Comparison of ENCODE assay signal across 9 cellular contexts in the genomic region with DNA sequence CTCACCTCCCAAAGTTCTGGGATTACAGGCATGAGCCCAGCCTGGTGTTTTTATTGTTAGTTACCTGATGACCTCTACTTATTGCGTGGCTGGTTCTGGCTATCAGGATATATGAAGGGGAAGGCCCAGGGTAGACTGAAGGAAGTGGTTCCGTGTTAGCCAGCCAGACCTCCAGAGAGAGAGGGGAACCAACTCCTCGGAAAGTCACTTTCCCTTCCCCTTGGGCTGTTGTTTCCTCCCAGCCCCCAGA. TPM values are rescaled to one million over a fixed set of nuclear protein-coding genes. Genes with fewer than 3 reads are reported as not detected.
A peak's percentile ranks its signal among the peaks of the same experiment; 100 is the strongest.
DNase-seq lines count a peak whose midpoint lies in the region; ATAC-seq and TF ChIP-seq lines count a peak whose summit lies in the region.
"Had no signal": no experiment of that assay in that cellular context is flagged by ENCODE, and none has a peak within 500 bp of the region (broad histone marks: within the 10 kb centered on the region; RNA-seq: fewer than 3 reads in every experiment).

No MANE protein-coding gene starts in this region.

- no peak for TF ChIP-seq EP300 in stomach (IDR thresholded peaks at IDR 0.05)

- H3K9ac ChIP-seq in Karpas-422 (ENCODE audit: low read length), result peak overlapping the region; percentile 94
- no peak overlapping the region for H3K9ac ChIP-seq in PC-3 (ENCODE audit: low read length)

- peak overlapping the region; percentile 81 for H3K4me3 Mint-ChIP-seq in activated naive CD4-positive, alpha-beta T cell treated with anti-CD3 and anti-CD28 coated beads for 36 hours
- peak overlapping the region; percentile 87 to 96 for H3K4me3 Mint-ChIP-seq in effector memory CD8-positive, alpha-beta T cell

- H3K4me1 ChIP-seq in Karpas-422 (ENCODE audit: low read length) (peaks cover 66% of the 10 kb centered on the region), stomach (peaks cover 25 to 38% (median 33%) of the 10 kb centered on the region in 4 donors), PC-3 (ENCODE audit: insufficient read depth, low read length) (peaks cover 9% of the 10 kb centered on the region; the same call in 1 of the 2 replicates)

- BruUV-seq in PC-3 (replicated peaks; lab: Mats Ljungman, UMichigan), result no TSS peak

- H3K27me3 Mint-ChIP-seq in activated naive CD4-positive, alpha-beta T cell treated with anti-CD3 and anti-CD28 coated beads for 36 hours (ENCODE audit: low read depth), result no peaks in the 10 kb centered on the region
- no peaks in the 10 kb centered on the region for H3K27me3 Mint-ChIP-seq in effector memory CD8-positive, alpha-beta T cell

- H4K20me1 ChIP-seq in Karpas-422 (ENCODE audit: insufficient read depth, low read depth, low read length), result no peaks in the 10 kb centered on the region
- H4K20me1 ChIP-seq in PC-3 (ENCODE audit: low read length), result no peaks in the 10 kb centered on the region

- H3K36me3 Mint-ChIP-seq in activated naive CD4-positive, alpha-beta T cell treated with anti-CD3 and anti-CD28 coated beads for 36 hours (ENCODE audit: low read depth), result peaks cover 5% of the 10 kb centered on the region
- peaks cover 23% of the 10 kb centered on the region for H3K36me3 Mint-ChIP-seq in effector memory CD8-positive, alpha-beta T cell (ENCODE audit: insufficient read depth)

- no peak for TF ChIP-seq POLR2A in stomach (IDR thresholded peaks at IDR 0.05)

- CTCF ChIA-PET in activated naive CD4-positive, alpha-beta T cell treated with anti-CD3 and anti-CD28 coated beads for 36 hours (lab: Charles Lee), result interaction anchor here (1.1 to 13.6 kb wide), 5 partner anchors 9 to 60 kb away, joined by 6 to 226 read pairs (median 13); no protein-coding TSS in a partner anchor
- CTCF ChIA-PET in PC-3 (lab: Charles Lee), result no interaction called here

- H3K4me1 Mint-ChIP-seq in activated naive CD4-positive, alpha-beta T cell treated with anti-CD3 and anti-CD28 coated beads for 36 hours (ENCODE audit: low read depth), result peaks cover 55% of the 10 kb centered on the region
- peaks cover 52 to 56% of the 10 kb centered on the region in 2 donors for H3K4me1 Mint-ChIP-seq in effector memory CD8-positive, alpha-beta T cell (ENCODE audit: low read depth in 2 of 2)

- no peak overlapping the region for H3K4me3 ChIP-seq in Karpas-422 (ENCODE audit: low read length)
- H3K4me3 ChIP-seq in stomach, result no peak overlapping the region
- no peak overlapping the region for H3K4me3 ChIP-seq in PC-3 (ENCODE audit: low read length)
- H3K4me3 ChIP-seq: body of pancreas had no signal

- H3K27ac ChIP-seq in Karpas-422 (ENCODE audit: low read length), result peak overlapping the region; percentile 93
- peak overlapping the region in 4 of 5 donors; percentile 85 to 94 (median 90) for H3K27ac ChIP-seq in stomach
- no peak overlapping the region for H3K27ac ChIP-seq in PC-3 (ENCODE audit: low read length)

- no peak for TF ChIP-seq CTCF in stomach (IDR thresholded peaks at IDR 0.05)
- TF ChIP-seq CTCF in PC-3 (conservative IDR thresholded peaks at IDR 0.05; ENCODE audit: low read depth, low read length), result no peak

- H3K9me3 ChIP-seq in Karpas-422 (ENCODE audit: low read length) (no peaks in the 10 kb centered on the region), stomach (peaks cover 0 to 5% (median 0%) of the 10 kb centered on the region in 4 donors), PC-3 (ENCODE audit: low read length) (no peaks in the 10 kb centered on the region)
- H3K9me3 ChIP-seq: body of pancreas had no signal

- H3K9me3 Mint-ChIP-seq in activated naive CD4-positive, alpha-beta T cell treated with anti-CD3 and anti-CD28 coated beads for 36 hours, result peaks cover 6% of the 10 kb centered on the region
- H3K9me3 Mint-ChIP-seq in effector memory CD8-positive, alpha-beta T cell, result no peaks in the 10 kb centered on the region

- ATAC-seq in effector memory CD8-positive, alpha-beta T cell (replicated peaks), result peak; percentile 8
- no peak for ATAC-seq in PC-3
- ATAC-seq: body of pancreas had no signal

- intact Hi-C loops in activated naive CD4-positive, alpha-beta T cell treated with anti-CD3 and anti-CD28 coated beads for 36 hours (cut with micrococcal nuclease), result no loop called here
- intact Hi-C loops in stomach (cut with DNase I; ENCODE audit: low total_unique reads) (no loop called here), PC-3 (cut with micrococcal nuclease) (no loop called here)

- DNase-seq in activated naive CD4-positive, alpha-beta T cell treated with anti-CD3 and anti-CD28 coated beads for 36 hours, result peak; percentile 22
- no peak for DNase-seq in activated naive CD4-positive, alpha-beta T cell (lab: John Stamatoyannopoulos, UW)
- DNase-seq in Karpas-422, result no peak
- DNase-seq in effector memory CD8-positive, alpha-beta T cell, result no peak
- DNase-seq in stomach, result no peak
- DNase-seq in activated gamma-delta T cell (lab: John Stamatoyannopoulos, UW), result no peak
- DNase-seq in NCI-H510A (lab: John Stamatoyannopoulos, UW), result no peak
- no peak for DNase-seq in PC-3

- no peaks in the 10 kb centered on the region for H3F3A ChIP-seq in PC-3 (ENCODE audit: low read length, unreplicated experiment)

- H3K27ac Mint-ChIP-seq in activated naive CD4-positive, alpha-beta T cell treated with anti-CD3 and anti-CD28 coated beads for 36 hours, result peak overlapping the region; percentile 94
- H3K27ac Mint-ChIP-seq in effector memory CD8-positive, alpha-beta T cell, result peak overlapping the region; percentile 84 to 96

- peaks cover 23% of the 10 kb centered on the region for H3K79me2 ChIP-seq in Karpas-422 (ENCODE audit: low read length)
- H3K79me2 ChIP-seq in PC-3 (ENCODE audit: low read length), result no peaks in the 10 kb centered on the region

- 33 to 61% (median 39%) methylated on average over 3 of the region's 3 CpGs for WGBS in stomach, 5 donors

- H3K27me3 ChIP-seq in Karpas-422 (ENCODE audit: low read length) (no peaks in the 10 kb centered on the region), stomach (peaks cover 0 to 18% (median 4%) of the 10 kb centered on the region in 3 donors), PC-3 (ENCODE audit: low read length) (peaks cover 65% of the 10 kb centered on the region)
- H3K27me3 ChIP-seq: body of pancreas had no signal

- H2AFZ ChIP-seq in Karpas-422 (ENCODE audit: low read length) (peak overlapping the region; percentile 65; the same call in 1 of the 2 replicates), PC-3 (ENCODE audit: low read length) (no peak overlapping the region)

- POLR2A ChIA-PET in PC-3 (lab: Charles Lee; ENCODE audit: unreplicated experiment), result no interaction called here

- H3K4me2 ChIP-seq in Karpas-422 (ENCODE audit: low read depth, low read length, poor library complexity, severe bottlenecking), result peak overlapping the region; percentile 62
- no peak overlapping the region for H3K4me2 ChIP-seq in PC-3 (ENCODE audit: low read length)

- H3K9me2 ChIP-seq in Karpas-422 (replicated peaks; ENCODE audit: insufficient read depth, low read length) (no peaks in the 10 kb centered on the region), PC-3 (replicated peaks; ENCODE audit: low read length) (no peaks in the 10 kb centered on the region)

- H3K36me3 ChIP-seq in Karpas-422 (ENCODE audit: insufficient read depth, low read length) (no peaks in the 10 kb centered on the region), stomach (no peaks in the 10 kb centered on the region), PC-3 (ENCODE audit: low read depth, low read length) (no peaks in the 10 kb centered on the region)

RNA-seq across cellular contexts. Expression of a gene that starts 2.5 kb away (rescaled TPM):
- total RNA-seq in activated naive CD4-positive, alpha-beta T cell treated with anti-CD3 and anti-CD28 coated beads for 36 hours, result 10 to 100 TPM; 27.3 to 27.9 TPM
- total RNA-seq in Karpas-422 (2014; rRNA removed; shearing (Covaris generic); ENCODE audit: low replicate concordance), result 85.4 and 116 TPM in 2 replicates
- total RNA-seq in stomach (10 to 100 TPM in 4 of 5 donors, 1 to 10 TPM in 1; 8.2 to 29.0 (median 16.2) TPM), PC-3 (2014; rRNA removed) (not detected in 2 replicates)
- 10 to 100 TPM in 2 of 3 donors, 1 to 10 TPM in 1; 6.0 to 43.7 (median 23.2) TPM for polyA plus RNA-seq in stomach
